In the genomic region with DNA sequence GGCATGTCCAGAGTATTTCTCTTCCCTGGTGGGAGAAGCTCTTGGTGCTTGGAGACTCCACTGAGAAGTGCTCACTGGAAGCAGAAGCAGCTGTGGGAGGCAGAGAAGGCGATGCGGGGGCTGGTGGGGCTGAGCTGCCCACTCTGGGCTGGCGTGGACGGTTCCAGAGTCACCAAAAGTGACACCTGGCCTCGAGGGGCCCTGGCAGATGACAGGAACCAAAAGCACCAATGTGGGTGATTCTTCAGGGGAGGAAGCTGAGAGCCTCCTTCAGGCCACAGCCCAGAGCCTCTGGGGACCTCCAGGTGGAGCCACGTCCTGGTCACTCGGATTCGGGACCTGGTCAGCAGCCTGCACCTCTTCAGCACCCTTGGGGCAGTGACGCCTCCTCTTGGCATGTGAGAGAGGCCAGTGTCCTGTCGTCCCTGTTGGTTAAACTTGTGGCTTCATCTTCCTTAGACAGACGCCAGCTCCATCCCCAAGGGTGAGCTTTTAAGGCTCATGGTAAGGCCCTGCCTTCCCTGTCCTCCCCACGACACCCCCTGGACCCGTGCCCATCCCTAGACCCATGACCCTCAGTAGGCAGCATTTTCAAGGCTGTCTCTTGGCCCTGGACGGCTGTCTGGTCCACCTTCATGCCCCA, we compare ENCODE assay signal across 21 cellular contexts.
DNase-seq lines count a peak whose midpoint lies in the region; ATAC-seq, FAIRE-seq and TF ChIP-seq lines count a peak whose summit lies in the region.
"Had no signal": no experiment of that assay in that cellular context is flagged by ENCODE, and none has a peak within 500 bp of the region (broad histone marks: within the 10 kb centered on the region; RNA-seq: fewer than 3 reads in every experiment).

No MANE protein-coding gene starts in this region.

- 1% methylated on average over 14 of the region's 14 CpGs for WGBS in K562 (ENCODE audit: insufficient coverage, low coverage, missing lambda C conversion rate)
- WGBS in spleen, 5 donors, result 73 to 88% (median 81%) methylated on average over 14 of the region's 14 CpGs
- WGBS in GM23248 (ENCODE audit: low coverage in 1 of 2, low lambda C conversion rate in 2 of 2, missing lambda C conversion rate in 2 of 2), 2 experiments, result 51% methylated on average over 13 to 14 of the region's 14 CpGs

- ATAC-seq in K562, result peak; percentile 51; the same call in 1 of the 3 replicates
- ATAC-seq: CD8-positive, alpha-beta T cell; SK-N-SH treated with all-trans-retinoic acid at 6 μM for 48 hours had no signal

- in situ Hi-C loops in K562 (cut with MboI) (no loop called here), GM23248 (cut with MboI) (no loop called here)

- H2AFZ ChIP-seq in K562 (ENCODE audit: low read depth, low read length) (no peak overlapping the region), GM23248 (no peak overlapping the region)

- H3K79me2 ChIP-seq in K562 (ENCODE audit: control insufficient read depth, insufficient read depth, low read length) (no peaks in the 10 kb centered on the region), GM23248 (ENCODE audit: insufficient read depth) (no peaks in the 10 kb centered on the region)

- H3F3A ChIP-seq in GM23248 (ENCODE audit: insufficient read depth), result no peaks in the 10 kb centered on the region

- H3K4me1 ChIP-seq in K562 (replicated peaks in 1 of 2; ENCODE audit: control insufficient read depth in 2 of 2, insufficient read depth in 2 of 2, low read length in 2 of 2) (no peaks in the 10 kb centered on the region; a peak in 2 of 5 replicates), spleen (no peaks in the 10 kb centered on the region), GM23248 (ENCODE audit: insufficient read depth) (no peaks in the 10 kb centered on the region)

- DNase-seq in H7 (peak; percentile 43), K562 (ENCODE audit: extremely low read depth in 1 of 4, low spot score in 3 of 4) (no peak), islet precursor cell (peak; percentile 48), spleen (peak; percentile 53), GM23248 (no peak), NCI-H1694 (lab: John Stamatoyannopoulos, UW) (no peak), erythroblast (lab: John Stamatoyannopoulos, UW) (no peak)
- DNase-seq: C1 segment of cervical spinal cord; Calu3; CD8-positive, alpha-beta T cell; DMS153; NCI-H1092; NCI-H1436; NCI-H1930; NCI-H2227 treated with DMSO at 0.1 percent for 48 hours; NCI-H510A treated with DMSO at 0.1 percent for 48 hours; NCI-H748 treated with DMSO at 0.1 percent for 48 hours; NK-92 treated with Interleukin-12 subunit alpha and Interleukin-12 subunit beta, amount 100 ng/mL, for 24 hours had no signal

- BruUV-seq in K562 (replicated peaks; lab: Mats Ljungman, UMichigan), result no TSS peak

- no peaks in the 10 kb centered on the region; the same call in 1 of the 2 replicates for H3K9me3 ChIP-seq in K562 (replicated peaks; ENCODE audit: control insufficient read depth, insufficient read depth, low read depth, low read length)
- H3K9me3 ChIP-seq in spleen, result no peaks in the 10 kb centered on the region
- no peaks in the 10 kb centered on the region for H3K9me3 ChIP-seq in GM23248 (ENCODE audit: low read depth)

- H3K9ac ChIP-seq in K562 (ENCODE audit: insufficient read depth in 1 of 2, low read depth in 2 of 2, low read length in 2 of 2) (no peak overlapping the region), GM23248 (no peak overlapping the region)

- TF ChIP-seq POLR2A in K562 (conservative IDR thresholded peaks at IDR 0.05) (no peak), spleen (IDR thresholded peaks at IDR 0.05) (no peak), erythroblast (IDR thresholded peaks at IDR 0.05; ENCODE audit: low read length) (no peak)

- H3K4me2 ChIP-seq in K562 (ENCODE audit: insufficient read depth, low read length) (no peak overlapping the region), GM23248 (ENCODE audit: unreplicated experiment) (no peak overlapping the region)

- no peaks in the 10 kb centered on the region for H3K36me3 ChIP-seq in H7 (replicated peaks; ENCODE audit: control insufficient read depth, insufficient read depth, low read length)
- H3K36me3 ChIP-seq in K562 (ENCODE audit: control insufficient read depth, insufficient read depth, low read length), result no peaks in the 10 kb centered on the region
- H3K36me3 ChIP-seq in spleen, result no peaks in the 10 kb centered on the region
- no peaks in the 10 kb centered on the region for H3K36me3 ChIP-seq in GM23248 (ENCODE audit: low read depth)

- TF ChIP-seq CTCF in K562 (IDR thresholded peaks at IDR 0.05 in 2 of 3, conservative IDR thresholded peaks at IDR 0.05 in 1 of 3; ENCODE audit: insufficient read depth in 2 of 3, low read depth in 1 of 3, low read length in 3 of 3) (no peak), spleen (IDR thresholded peaks at IDR 0.05 in 8 of 11, conservative IDR thresholded peaks at IDR 0.05 in 3 of 11) (no peak)

- H3K27me3 ChIP-seq in H7 (ENCODE audit: control insufficient read depth, insufficient read depth, low read length), result no peaks in the 10 kb centered on the region
- H3K27me3 ChIP-seq in K562 (ENCODE audit: control insufficient read depth in 2 of 2, insufficient read depth in 2 of 2, low read length in 2 of 2), result peaks cover 12 to 77% of the 10 kb centered on the region in 2 experiments
- peaks cover 0 to 45% (median 0%) of the 10 kb centered on the region in 7 donors for H3K27me3 ChIP-seq in spleen (replicated peaks in 1 of 7)
- H3K27me3 ChIP-seq in GM23248 (replicated peaks; ENCODE audit: insufficient read depth), result no peaks in the 10 kb centered on the region

- no peak for TF ChIP-seq EP300 in K562 (IDR thresholded peaks at IDR 0.05; ENCODE audit: low read length)

- no peak for FAIRE-seq in K562 (lab: Jason Lieb, UNC)
- FAIRE-seq: G401.6, GM18507 had no signal

- no peak overlapping the region for H3K27ac ChIP-seq in K562 (ENCODE audit: extremely low read depth, low read depth, low read length)
- H3K27ac ChIP-seq in spleen, result no peak overlapping the region
- H3K27ac ChIP-seq in GM23248, result no peak overlapping the region

- H3K4me3 ChIP-seq in H7 (ENCODE audit: insufficient read depth, low read depth, low read length), result no peak overlapping the region
- H3K4me3 ChIP-seq in K562, result no peak overlapping the region
- H3K4me3 ChIP-seq in spleen, result no peak overlapping the region
- no peak overlapping the region for H3K4me3 ChIP-seq in GM23248

- H3K9me1 ChIP-seq in K562 (ENCODE audit: control insufficient read depth, insufficient read depth, low read length), result no peaks in the 10 kb centered on the region

- H3K9me2 ChIP-seq in GM23248 (ENCODE audit: insufficient read depth), result no peaks in the 10 kb centered on the region

- intact Hi-C loops in K562 (cut with micrococcal nuclease) (no loop called here), spleen (cut with DNase I; ENCODE audit: low total_unique reads) (no loop called here)

- no peak for TF ChIP-seq RAD21 in K562 (CRISPR knock-in tag; conservative IDR thresholded peaks at IDR 0.05 in 1 of 2, IDR thresholded peaks at IDR 0.05 in 1 of 2)

- no peaks in the 10 kb centered on the region; the same call in 1 of the 2 replicates for H4K20me1 ChIP-seq in K562 (replicated peaks; ENCODE audit: control insufficient read depth, insufficient read depth, low read length)
- H4K20me1 ChIP-seq in GM23248 (ENCODE audit: insufficient read depth), result no peaks in the 10 kb centered on the region

- POLR2A ChIA-PET in K562 (lab: Yijun Ruan, JAX), result interaction anchor here (0.7 kb wide), 1 partner anchor 112 kb away, joined by 3 read pairs; no protein-coding TSS in a partner anchor

- CTCF ChIA-PET in K562 (lab: Yijun Ruan, JAX; ENCODE audit: low intra/inter-chr PET ratio), result no interaction called here

TF ChIP-seq in K562, 482 proteins besides CTCF, POLR2A, EP300 and RAD21:
- no peak for TF ChIP-seq SRF (CRISPR knock-in tag; IDR thresholded peaks at IDR 0.05)
- TF ChIP-seq DACH1 (IDR thresholded peaks at IDR 0.05; ENCODE audit: partially characterized antibody), result no peak
- TF ChIP-seq, protein P1, sequence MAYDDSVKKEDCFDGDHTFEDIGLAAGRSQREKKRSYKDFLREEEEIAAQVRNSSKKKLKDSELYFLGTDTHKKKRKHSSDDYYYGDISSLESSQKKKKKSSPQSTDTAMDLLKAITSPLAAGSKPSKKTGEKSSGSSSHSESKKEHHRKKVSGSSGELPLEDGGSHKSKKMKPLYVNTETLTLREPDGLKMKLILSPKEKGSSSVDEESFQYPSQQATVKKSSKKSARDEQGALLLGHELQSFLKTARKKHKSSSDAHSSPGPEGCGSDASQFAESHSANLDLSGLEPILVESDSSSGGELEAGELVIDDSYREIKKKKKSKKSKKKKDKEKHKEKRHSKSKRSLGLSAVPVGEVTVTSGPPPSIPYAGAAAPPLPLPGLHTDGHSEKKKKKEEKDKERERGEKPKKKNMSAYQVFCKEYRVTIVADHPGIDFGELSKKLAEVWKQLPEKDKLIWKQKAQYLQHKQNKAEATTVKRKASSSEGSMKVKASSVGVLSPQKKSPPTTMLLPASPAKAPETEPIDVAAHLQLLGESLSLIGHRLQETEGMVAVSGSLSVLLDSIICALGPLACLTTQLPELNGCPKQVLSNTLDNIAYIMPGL (CRISPR knock-in tag; IDR thresholded peaks at IDR 0.05), result no peak
- TF ChIP-seq GATAD2B (IDR thresholded peaks at IDR 0.05; ENCODE audit: borderline replicate concordance), result no peak
- TF ChIP-seq PYGO2 (tag; IDR thresholded peaks at IDR 0.05), result no peak
- TF ChIP-seq, protein P2, sequence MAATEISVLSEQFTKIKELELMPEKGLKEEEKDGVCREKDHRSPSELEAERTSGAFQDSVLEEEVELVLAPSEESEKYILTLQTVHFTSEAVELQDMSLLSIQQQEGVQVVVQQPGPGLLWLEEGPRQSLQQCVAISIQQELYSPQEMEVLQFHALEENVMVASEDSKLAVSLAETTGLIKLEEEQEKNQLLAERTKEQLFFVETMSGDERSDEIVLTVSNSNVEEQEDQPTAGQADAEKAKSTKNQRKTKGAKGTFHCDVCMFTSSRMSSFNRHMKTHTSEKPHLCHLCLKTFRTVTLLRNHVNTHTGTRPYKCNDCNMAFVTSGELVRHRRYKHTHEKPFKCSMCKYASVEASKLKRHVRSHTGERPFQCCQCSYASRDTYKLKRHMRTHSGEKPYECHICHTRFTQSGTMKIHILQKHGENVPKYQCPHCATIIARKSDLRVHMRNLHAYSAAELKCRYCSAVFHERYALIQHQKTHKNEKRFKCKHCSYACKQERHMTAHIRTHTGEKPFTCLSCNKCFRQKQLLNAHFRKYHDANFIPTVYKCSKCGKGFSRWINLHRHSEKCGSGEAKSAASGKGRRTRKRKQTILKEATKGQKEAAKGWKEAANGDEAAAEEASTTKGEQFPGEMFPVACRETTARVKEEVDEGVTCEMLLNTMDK (IDR thresholded peaks at IDR 0.05; ENCODE audit: borderline replicate concordance, insufficient read depth, low read depth, low read length, poor library complexity, severe bottlenecking), result peak; percentile 33
- no peak for TF ChIP-seq LARP7 (IDR thresholded peaks at IDR 0.05)

Comparison
In these comparisons a context has a peak if more than half of its experiments do, and no peak if none do; other contexts are left out.
1. DNase-seq: peak in H7 (single experiment), islet precursor cell (single experiment) and spleen (single experiment); none in K562 (0 of 4), GM23248 (single experiment), NCI-H1694 (single experiment) and erythroblast (0 of 2).